Comparison of ENCODE assay signal across 1 cellular context in genomic region chr1:49036700-49037099, GRCh38.
TF ChIP-seq lines count a peak whose summit lies in the region.

No MANE protein-coding gene starts in this region.

TF ChIP-seq in GM23338, 12 proteins besides CTCF, POLR2A, EP300 and RAD21:
- TF ChIP-seq NANOG (IDR thresholded peaks at IDR 0.05; ENCODE audit: borderline replicate concordance), result no peak
- no peak for TF ChIP-seq JUNB (IDR thresholded peaks at IDR 0.05; ENCODE audit: unreplicated experiment)
- TF ChIP-seq ETS1 (IDR thresholded peaks at IDR 0.05), result no peak
- TF ChIP-seq REST (IDR thresholded peaks at IDR 0.05; ENCODE audit: unreplicated experiment), result no peak
- TF ChIP-seq ZNF462 (CRISPR knock-in tag; IDR thresholded peaks at IDR 0.05), result no peak
- no peak for TF ChIP-seq CREB1 (CRISPR knock-in tag; IDR thresholded peaks at IDR 0.05; ENCODE audit: low read depth)
- no peak for TF ChIP-seq STAT1 (IDR thresholded peaks at IDR 0.05; ENCODE audit: unreplicated experiment)
- TF ChIP-seq ZNF114 (CRISPR knock-in tag; IDR thresholded peaks at IDR 0.05), result no peak
- no peak for TF ChIP-seq EZH2phosphoT487 (IDR thresholded peaks at IDR 0.05; ENCODE audit: unreplicated experiment)
- no peak for TF ChIP-seq EZH2 (IDR thresholded peaks at IDR 0.05; ENCODE audit: low read depth, unreplicated experiment)
- no peak for TF ChIP-seq POLR2AphosphoS5 (IDR thresholded peaks at IDR 0.05; ENCODE audit: low read depth)
- TF ChIP-seq ZNF331 (CRISPR knock-in tag; IDR thresholded peaks at IDR 0.05; ENCODE audit: low read depth), result no peak
TF ChIP-seq in GM23338: peak in this region for 0.
